In the genomic region with DNA sequence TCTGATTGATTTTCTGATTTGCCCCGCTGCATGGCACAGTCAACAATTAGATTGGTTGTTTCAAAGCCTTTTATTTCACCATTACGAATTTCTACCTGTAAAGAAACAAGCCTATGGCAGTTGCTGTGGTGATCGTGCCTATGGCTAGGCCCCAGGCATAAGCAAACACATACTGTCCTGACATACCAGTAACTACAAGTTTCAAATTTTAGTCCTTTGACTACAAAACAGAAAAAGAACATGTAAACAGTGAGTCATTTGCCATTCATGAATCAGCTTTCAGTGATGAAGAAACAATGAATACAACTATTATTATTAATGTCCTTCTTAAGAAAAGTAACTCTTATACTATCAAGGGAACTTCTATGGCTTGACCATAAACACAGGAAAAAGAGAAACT, we compare ENCODE assay signal across 14 cellular contexts.
DNase-seq lines count a peak whose midpoint lies in the region; TF ChIP-seq lines count a peak whose summit lies in the region.
"Had no signal": no experiment of that assay in that cellular context is flagged by ENCODE, and none has a peak within 500 bp of the region (broad histone marks: within the 10 kb centered on the region; RNA-seq: fewer than 3 reads in every experiment).

No MANE protein-coding gene starts in this region.

- peak overlapping the region; percentile 61 for H3K4me2 ChIP-seq in mammary epithelial cell (ENCODE audit: insufficient read depth, low read depth, low read length)

- H3K4me1 ChIP-seq in ACC112 (ENCODE audit: control insufficient read depth, insufficient read depth, low read length, unreplicated experiment) (peaks cover 30% of the 10 kb centered on the region), mammary epithelial cell (ENCODE audit: insufficient read depth, low read length) (peaks cover 24% of the 10 kb centered on the region)

- H3K27ac ChIP-seq in ACC112 (ENCODE audit: low read depth, low read length) (peak overlapping the region; percentile 93), mammary epithelial cell (ENCODE audit: insufficient read depth, low read depth, low read length) (peak overlapping the region; percentile 92), coronary artery (peak overlapping the region in 1 of 2 donors; percentile 58)
- H3K27ac ChIP-seq: heart left ventricle, vagina had no signal

- TF ChIP-seq CTCF in mammary epithelial cell (conservative IDR thresholded peaks at IDR 0.05 in 1 of 2, IDR thresholded peaks at IDR 0.05 in 1 of 2; ENCODE audit: extremely low read depth in 1 of 2, insufficient read depth in 1 of 2, low read depth in 1 of 2, low read length in 2 of 2) (no peak), coronary artery (IDR thresholded peaks at IDR 0.05) (no peak)

- H3K79me2 ChIP-seq in ACC112 (ENCODE audit: control insufficient read depth, insufficient read depth, low read length, unreplicated experiment): no peaks in the 10 kb centered on the region
- no peaks in the 10 kb centered on the region for H3K79me2 ChIP-seq in mammary epithelial cell (ENCODE audit: insufficient read depth, low read length)

- 8% methylated on average over 3 of the region's 3 CpGs for WGBS in mammary epithelial cell (ENCODE audit: low coverage, missing lambda C conversion rate)

- H3K4me3 ChIP-seq in ACC112 (ENCODE audit: low read depth, low read length) (peak overlapping the region; percentile 34; the same call in 1 of the 2 replicates), mammary epithelial cell (replicated peaks in 1 of 3; ENCODE audit: insufficient read depth in 1 of 3, low read depth in 2 of 3, low read length in 3 of 3) (peak overlapping the region in 1 of 3 experiments; percentile 15), coronary artery (no peak overlapping the region)
- H3K4me3 ChIP-seq: heart left ventricle, vagina had no signal

- no peaks in the 10 kb centered on the region for H4K20me1 ChIP-seq in mammary epithelial cell (ENCODE audit: insufficient read depth, low read length)

- H3K9me3 ChIP-seq in mammary epithelial cell (replicated peaks; ENCODE audit: insufficient read depth, low read length): no peaks in the 10 kb centered on the region
- H3K9me3 ChIP-seq: heart left ventricle, vagina had no signal

- peak overlapping the region; percentile 63 for H2AFZ ChIP-seq in ACC112 (ENCODE audit: low read length, unreplicated experiment)
- no peak overlapping the region for H2AFZ ChIP-seq in mammary epithelial cell (ENCODE audit: low read depth, low read length)

- in situ Hi-C loops in mammary epithelial cell (cut with MboI; ENCODE audit: low sequenced_read_pairs in 2 of 2): no loop called here

- H3K36me3 ChIP-seq in ACC112 (ENCODE audit: insufficient read depth, low read length) (no peaks in the 10 kb centered on the region), mammary epithelial cell (ENCODE audit: insufficient read depth, low read length) (no peaks in the 10 kb centered on the region)
- H3K36me3 ChIP-seq: heart left ventricle, vagina had no signal

- dilution Hi-C loops in mammary epithelial cell (cut with HindIII; ENCODE audit: low sequenced_read_pairs): no loop called here

- intact Hi-C loops in mammary epithelial cell (cut with micrococcal nuclease): no loop called here

- H3K27me3 ChIP-seq in ACC112 (ENCODE audit: insufficient read depth, low read length) (no peaks in the 10 kb centered on the region), mammary epithelial cell (ENCODE audit: insufficient read depth, low read length) (no peaks in the 10 kb centered on the region)
- H3K27me3 ChIP-seq: heart left ventricle, vagina had no signal

- CTCF ChIA-PET in mammary epithelial cell (lab: Charles Lee; ENCODE audit: low non-redundant PET): no interaction called here

- peak overlapping the region; percentile 40 for H3K9ac ChIP-seq in mammary epithelial cell (ENCODE audit: insufficient read depth, low read length)

- no TSS peak for BruUV-seq in mammary epithelial cell (replicated peaks; lab: Mats Ljungman, UMichigan)

- DNase-seq in HPDE6-E6E7 (ENCODE audit: extremely low spot score) (peak; percentile 37), mammary epithelial cell (peak; percentile 89), iris pigment epithelial cell (ENCODE audit: low read depth) (peak; percentile 89), coronary artery (ENCODE audit: low spot score) (no peak), OCI-M1 (lab: John Stamatoyannopoulos, UW) (no peak), T-helper 1 cell (no peak), NCI-H2081 (lab: John Stamatoyannopoulos, UW) (no peak)
- DNase-seq: activated CD4-positive, alpha-beta memory T cell treated with anti-CD3 and anti-CD28 coated beads, Interleukin-2, amount 10 ng/mL, durations not matched to agents 7 days and 5 days; activated naive CD4-positive, alpha-beta T cell treated with anti-CD3 and anti-CD28 coated beads, Interleukin-2, amount 50 U/mL, for 16 hours; H7; heart left ventricle; left ventricle myocardium superior had no signal

Comparison
In these comparisons a context has a peak if more than half of its experiments do, and no peak if none do; other contexts are left out.
1. DNase-seq: peak in HPDE6-E6E7 (single experiment), mammary epithelial cell (single experiment) and iris pigment epithelial cell (single experiment); none in coronary artery (single experiment), OCI-M1 (single experiment), T-helper 1 cell (0 of 5) and NCI-H2081 (0 of 2).